ENCODE assay signal across 8 cellular contexts in genomic region chr5:140042551-140043507, GRCh38.
DNase-seq lines count a peak whose midpoint lies in the region; ATAC-seq lines count a peak whose summit lies in the region.

TSS of gene NRG2 (minus strand) at chr5:140043299.

- H3K36me3 Mint-ChIP-seq in memory B cell, result no peaks in the 10 kb centered on the region

- peaks cover 19% of the 10 kb centered on the region for H3K4me1 Mint-ChIP-seq in memory B cell

- ATAC-seq in HG02943 (IDR thresholded peaks at IDR 0.05; ENCODE audit: low read depth, unreplicated experiment), result peak; percentile 71
- peak; percentile 81 for ATAC-seq in memory B cell (ENCODE audit: low read depth)

- peak within 1 kb of the TSS; percentile 61 for H3K9ac ChIP-seq in endocrine pancreas (ENCODE audit: control insufficient read depth, insufficient read depth, low read length)

- no peaks in the 10 kb centered on the region for H3K9me3 Mint-ChIP-seq in memory B cell

- peak within 1 kb of the TSS; percentile 28 for H3K4me3 ChIP-seq in endocrine pancreas (ENCODE audit: control insufficient read depth, insufficient read depth, low read length)

- H3K4me1 ChIP-seq in endocrine pancreas (ENCODE audit: control insufficient read depth, insufficient read depth, low read length), result peaks cover 23% of the 10 kb centered on the region

- H3K27me3 ChIP-seq in endocrine pancreas (ENCODE audit: control insufficient read depth, insufficient read depth, low read length), result no peaks in the 10 kb centered on the region

- peak within 1 kb of the TSS; percentile 72 for H3K4me3 Mint-ChIP-seq in memory B cell

- no peaks in the 10 kb centered on the region for H3K9me3 ChIP-seq in endocrine pancreas (ENCODE audit: control insufficient read depth, low read length)

- no peak within 1 kb of the TSS for H3K27ac Mint-ChIP-seq in memory B cell

- no peaks in the 10 kb centered on the region for H3K36me3 ChIP-seq in endocrine pancreas (ENCODE audit: control insufficient read depth, insufficient read depth, low read length)

- H3K27me3 Mint-ChIP-seq in memory B cell, result peaks cover 26% of the 10 kb centered on the region

- DNase-seq in NCI-H2107 (lab: John Stamatoyannopoulos, UW) (peak; percentile 2), NCI-H2107 treated with DMSO at 0.1 percent for 48 hours (lab: John Stamatoyannopoulos, UW; ENCODE audit: unreplicated experiment) (no peak), NCI-H345 treated with DMSO at 0.1 percent for 48 hours (lab: John Stamatoyannopoulos, UW; ENCODE audit: unreplicated experiment) (peak; percentile 53), memory B cell (ENCODE audit: low spot score in 2 of 2) (peak; percentile 49 to 56)
- DNase-seq in activated CD8-positive, alpha-beta memory T cell treated with anti-CD3 and anti-CD28 coated beads for 4 hours (ENCODE audit: low read depth in 2 of 2), result peak; percentile 7 to 11
- peak; percentile 16 to 19 for DNase-seq in stimulated activated CD8-positive, alpha-beta memory T cell treated with anti-CD3 and anti-CD28 coated beads, Interleukin-2, amount 100 ng/mL, for 48 hours (ENCODE audit: low read depth in 2 of 2)
